In the genomic region with DNA sequence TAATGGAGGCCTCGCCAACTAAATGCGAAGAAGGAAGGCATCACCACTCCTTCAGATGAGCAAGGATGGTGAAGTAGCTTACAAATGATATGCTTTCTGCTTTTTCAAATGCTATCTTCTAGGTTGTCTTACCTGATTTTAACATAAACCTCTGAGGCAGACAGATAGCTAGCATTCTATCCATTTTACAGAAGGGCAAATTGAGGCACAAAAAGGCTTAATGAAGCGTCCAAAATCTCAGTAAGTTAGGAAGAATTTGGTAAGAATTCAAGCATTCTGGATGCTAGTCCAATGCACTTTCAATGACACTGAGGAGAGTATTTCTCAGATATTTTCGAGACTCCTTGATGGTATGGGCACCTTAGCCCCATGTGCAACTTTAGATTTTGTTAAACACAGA, we compare ENCODE assay signal across 28 cellular contexts.
"Had no signal": no experiment of that assay in that cellular context is flagged by ENCODE, and none has a peak within 500 bp of the region (broad histone marks: within the 10 kb centered on the region; RNA-seq: fewer than 3 reads in every experiment).

No MANE protein-coding gene starts in this region.

- ATAC-seq: effector memory CD8-positive, alpha-beta T cell; esophagus mucosa; foreskin keratinocyte; gastrocnemius medialis; gastroesophageal sphincter; heart left ventricle; heart right ventricle had no signal

- FAIRE-seq: colon, endometrium, endothelial cell of umbilical vein, frontal cortex had no signal

- H3K9me3 Mint-ChIP-seq: dendritic cell treated with granulocyte-macrophage colony-stimulating factor and Interleukin-4, amounts not matched to agents 40 ng/mL and 50 ng/mL, for 4 days; effector memory CD8-positive, alpha-beta T cell; endodermal cell had no signal

- DNase-seq: colonic mucosa; cortex of kidney; dermis blood vessel endothelial cell; dorsolateral prefrontal cortex; effector CD4-positive, alpha-beta T cell; effector CD8-positive, alpha-beta T cell; effector memory CD4-positive, alpha-beta T cell; effector memory CD8-positive, alpha-beta T cell; endodermal cell; erythroblast; esophagus squamous epithelium; foreskin fibroblast; foreskin keratinocyte; foreskin melanocyte; gastrocnemius medialis; head of caudate nucleus; heart left ventricle; heart right ventricle had no signal

- H3K36me3 ChIP-seq: colonic mucosa, esophagus muscularis mucosa, esophagus squamous epithelium, gastrocnemius medialis, gastroesophageal sphincter, heart left ventricle, heart right ventricle had no signal

- H3K4me1 ChIP-seq: colonic mucosa, esophagus muscularis mucosa, esophagus squamous epithelium, foreskin keratinocyte, gastrocnemius medialis, gastroesophageal sphincter, heart left ventricle, heart right ventricle had no signal

- H3K9me3 ChIP-seq: colonic mucosa, esophagus muscularis mucosa, esophagus squamous epithelium, gastrocnemius medialis, gastroesophageal sphincter, heart left ventricle, heart right ventricle had no signal

- H3K4me3 ChIP-seq: colonic mucosa, coronary artery, dorsolateral prefrontal cortex, esophagus muscularis mucosa, esophagus squamous epithelium, gastrocnemius medialis, gastroesophageal sphincter, heart left ventricle, heart right ventricle had no signal

- H3K4me3 Mint-ChIP-seq: dendritic cell treated with granulocyte-macrophage colony-stimulating factor and Interleukin-4, amounts not matched to agents 40 ng/mL and 50 ng/mL, for 4 days; effector memory CD8-positive, alpha-beta T cell; endodermal cell had no signal

- H3K27me3 Mint-ChIP-seq: dendritic cell treated with granulocyte-macrophage colony-stimulating factor and Interleukin-4, amounts not matched to agents 40 ng/mL and 50 ng/mL, for 4 days had no signal

- H3K27me3 ChIP-seq: colonic mucosa, dorsolateral prefrontal cortex, esophagus squamous epithelium, gastrocnemius medialis, gastroesophageal sphincter, heart left ventricle had no signal

- H3K27ac Mint-ChIP-seq: dendritic cell treated with granulocyte-macrophage colony-stimulating factor and Interleukin-4, amounts not matched to agents 40 ng/mL and 50 ng/mL, for 4 days; effector memory CD8-positive, alpha-beta T cell; endodermal cell had no signal

- H3K27ac ChIP-seq: colonic mucosa, coronary artery, epithelial cell of prostate, esophagus muscularis mucosa, esophagus squamous epithelium, foreskin keratinocyte, gastrocnemius medialis, gastroesophageal sphincter, heart left ventricle, heart right ventricle had no signal
